29 cellular contexts compared by ENCODE assay signal in the genomic region with DNA sequence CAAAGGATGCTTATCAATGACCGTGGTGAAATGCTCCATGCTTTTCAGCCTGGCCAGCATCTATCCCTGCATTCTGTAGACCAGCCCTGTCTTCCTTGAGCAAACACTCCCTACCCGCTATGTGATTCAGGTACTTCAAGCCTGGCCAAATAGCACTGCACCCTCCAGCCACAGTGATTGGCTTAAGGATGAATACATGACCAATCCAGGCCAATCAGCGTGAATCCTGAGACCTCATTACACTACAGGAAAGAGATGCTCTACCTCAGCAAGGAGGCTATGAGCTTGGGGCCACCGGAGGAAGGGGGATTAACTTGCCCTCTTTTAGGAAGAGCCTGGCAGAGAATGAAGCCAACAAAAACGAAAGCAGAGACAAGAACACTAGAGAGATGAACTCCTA.
"Had no signal": no experiment of that assay in that cellular context is flagged by ENCODE, and none has a peak within 500 bp of the region (broad histone marks: within the 10 kb centered on the region; RNA-seq: fewer than 3 reads in every experiment).

No MANE protein-coding gene starts in this region.

- H3K9me3 Mint-ChIP-seq: mesothelial cell of epicardium; naive B cell; natural killer cell treated with Interleukin-12 subunit alpha and Interleukin-12 subunit beta and Interleukin-15 and Interleukin-18, amount 100 ng/mL, for 72 hours; stimulated activated naive CD8-positive, alpha-beta T cell treated with anti-CD3 and anti-CD28 coated beads, Interleukin-15, amount 100 ng/mL, for 72 hours had no signal

- H3K4me3 Mint-ChIP-seq: mesothelial cell of epicardium; naive B cell; natural killer cell treated with Interleukin-12 subunit alpha and Interleukin-12 subunit beta and Interleukin-15 and Interleukin-18, amount 100 ng/mL, for 72 hours; stimulated activated naive CD8-positive, alpha-beta T cell treated with anti-CD3 and anti-CD28 coated beads, Interleukin-15, amount 100 ng/mL, for 72 hours had no signal

- H3K36me3 ChIP-seq: gastrocnemius medialis, prostate gland, right atrium auricular region, suprapubic skin, transverse colon, upper lobe of right lung, uterus had no signal

- H3K36me3 Mint-ChIP-seq: mesothelial cell of epicardium; naive B cell; natural killer cell treated with Interleukin-12 subunit alpha and Interleukin-12 subunit beta and Interleukin-15 and Interleukin-18, amount 100 ng/mL, for 72 hours had no signal

- H3K27ac ChIP-seq: dorsolateral prefrontal cortex, epithelial cell of prostate, gastrocnemius medialis, prostate gland, right atrium auricular region, suprapubic skin, transverse colon, upper lobe of right lung, uterus had no signal

- H3K27me3 ChIP-seq: gastrocnemius medialis, right atrium auricular region, suprapubic skin, upper lobe of right lung, uterus had no signal

- H3K4me1 Mint-ChIP-seq: naive B cell; stimulated activated naive CD8-positive, alpha-beta T cell treated with anti-CD3 and anti-CD28 coated beads, Interleukin-15, amount 100 ng/mL, for 72 hours had no signal

- H3K4me2 ChIP-seq: smooth muscle cell had no signal

- FAIRE-seq: kidney had no signal

- H3K4me1 ChIP-seq: gastrocnemius medialis, prostate gland, transverse colon, upper lobe of right lung, uterus had no signal

- ATAC-seq: esophagus mucosa; gastrocnemius medialis; left lobe of liver; mucosa of descending colon; natural killer cell treated with Interleukin-12 subunit alpha and Interleukin-12 subunit beta and Interleukin-15 and Interleukin-18, amount 100 ng/mL, for 72 hours; sciatic nerve; stimulated activated naive CD8-positive, alpha-beta T cell treated with anti-CD3 and anti-CD28 coated beads, Interleukin-15, amount 100 ng/mL, for 72 hours; upper lobe of right lung had no signal

- H3K27ac Mint-ChIP-seq: mesothelial cell of epicardium; naive B cell; natural killer cell treated with Interleukin-12 subunit alpha and Interleukin-12 subunit beta and Interleukin-15 and Interleukin-18, amount 100 ng/mL, for 72 hours; stimulated activated naive CD8-positive, alpha-beta T cell treated with anti-CD3 and anti-CD28 coated beads, Interleukin-15, amount 100 ng/mL, for 72 hours had no signal

- H3K4me3 ChIP-seq: dorsolateral prefrontal cortex, gastrocnemius medialis, mucosa of descending colon, prostate gland, right atrium auricular region, smooth muscle cell, suprapubic skin, transverse colon, upper lobe of right lung, uterus had no signal

- DNase-seq: dorsolateral prefrontal cortex; effector CD4-positive, alpha-beta T cell; foreskin fibroblast; gastrocnemius medialis; head of caudate nucleus; kidney; mesenchymal stem cell; mucosa of descending colon; naive B cell; nucleus accumbens; stimulated activated CD4-positive, alpha-beta T cell treated with anti-CD3 and anti-CD28 coated beads, Interleukin-12 subunit alpha, Interleukin-12 subunit beta, amount 100 ng/mL, for 4 hours; stimulated activated CD4-positive, alpha-beta T cell treated with anti-CD3 and anti-CD28 coated beads, Interleukin-1b, Interleukin-23, amount 100 ng/mL, for 48 hours; stimulated activated CD4-positive, alpha-beta T cell treated with anti-CD3 and anti-CD28 coated beads, Interleukin-4, amount 100 ng/mL, for 1 hour; stimulated activated CD8-positive, alpha-beta memory T cell treated with anti-CD3 and anti-CD28 coated beads, Interleukin-4, amount 100 ng/mL, for 48 hours; stimulated activated naive CD4-positive, alpha-beta T cell; stimulated activated naive CD8-positive, alpha-beta T cell treated with anti-CD3 and anti-CD28 coated beads, Interleukin-15, amount 100 ng/mL, for 72 hours; transverse colon; upper lobe of right lung; uterus had no signal

- H3K9me3 ChIP-seq: gastrocnemius medialis, mucosa of descending colon, prostate gland, right atrium auricular region, suprapubic skin, transverse colon, upper lobe of right lung, uterus had no signal
